ENCODE assay signal across 1 cellular context in genomic region chr1:156937883-156938282, GRCh38.
TF ChIP-seq lines count a peak whose summit lies in the region.

No MANE protein-coding gene starts in this region.

TF ChIP-seq in H1, 55 proteins besides CTCF, POLR2A, EP300 and RAD21 (continued from another document):
- no peak for TF ChIP-seq EGR1 (IDR thresholded peaks at IDR 0.05; ENCODE audit: borderline replicate concordance, low read depth, low read length)
